Comparison of ENCODE assay signal across 18 cellular contexts in genomic region chr5:107917983-107918382, GRCh38.
DNase-seq lines count a peak whose midpoint lies in the region; ATAC-seq, FAIRE-seq and TF ChIP-seq lines count a peak whose summit lies in the region.
"Had no signal": no experiment of that assay in that cellular context is flagged by ENCODE, and none has a peak within 500 bp of the region (broad histone marks: within the 10 kb centered on the region; RNA-seq: fewer than 3 reads in every experiment).

No MANE protein-coding gene starts in this region.

- H3K9ac ChIP-seq in PC-3 (ENCODE audit: low read length), result no peak overlapping the region

- H4K20me1 ChIP-seq in PC-3 (ENCODE audit: low read length), result no peaks in the 10 kb centered on the region

- H3K27me3 ChIP-seq in PC-3 (ENCODE audit: low read length) (no peaks in the 10 kb centered on the region), foreskin keratinocyte (no peaks in the 10 kb centered on the region), adrenal gland (no peaks in the 10 kb centered on the region)
- H3K27me3 ChIP-seq: uterus had no signal

- DNase-seq in AG08395 (ENCODE audit: low spot score), result peak; percentile 23
- DNase-seq in EL, result peak; percentile 39
- DNase-seq in PC-3, result no peak
- DNase-seq in foreskin keratinocyte, result no peak
- no peak for DNase-seq in frontal cortex (ENCODE audit: low spot score in 2 of 2)
- DNase-seq in adrenal gland, result no peak
- no peak for DNase-seq in GM12891 (ENCODE audit: insufficient read length, low spot score)
- DNase-seq: anterior cingulate cortex; Caco-2; effector memory CD4-positive, alpha-beta T cell; GDM1; natural killer cell; NCI-H2029; NCI-H510A; stimulated activated CD8-positive, alpha-beta memory T cell treated with anti-CD3 and anti-CD28 coated beads, Interleukin-4, amount 100 ng/mL, for 48 hours; uterus had no signal

- CTCF ChIA-PET in PC-3 (lab: Charles Lee), result no interaction called here

- POLR2A ChIA-PET in PC-3 (lab: Charles Lee; ENCODE audit: unreplicated experiment), result no interaction called here

- no peaks in the 10 kb centered on the region for H3K79me2 ChIP-seq in PC-3 (ENCODE audit: low read length)

- TF ChIP-seq POLR2A in adrenal gland (IDR thresholded peaks at IDR 0.05) (no peak), GM12891 (IDR thresholded peaks at IDR 0.05; ENCODE audit: low read depth, low read length) (no peak)

- H3K4me1 ChIP-seq in PC-3 (ENCODE audit: insufficient read depth, low read length), result no peaks in the 10 kb centered on the region
- H3K4me1 ChIP-seq in foreskin keratinocyte, result no peaks in the 10 kb centered on the region
- no peaks in the 10 kb centered on the region for H3K4me1 ChIP-seq in adrenal gland (replicated peaks in 1 of 2)
- H3K4me1 ChIP-seq: Caco-2, uterus had no signal

- H3K36me3 ChIP-seq in PC-3 (ENCODE audit: low read depth, low read length) (no peaks in the 10 kb centered on the region), adrenal gland (replicated peaks in 1 of 2) (no peaks in the 10 kb centered on the region)
- H3K36me3 ChIP-seq: uterus had no signal

- H3K9me3 ChIP-seq in PC-3 (ENCODE audit: low read length) (no peaks in the 10 kb centered on the region), adrenal gland (replicated peaks in 1 of 3) (no peaks in the 10 kb centered on the region)
- H3K9me3 ChIP-seq: Caco-2, uterus had no signal

- WGBS in adrenal gland, 4 donors, result 81 to 86% (median 84%) methylated on average over 3 of the region's 3 CpGs

- no peaks in the 10 kb centered on the region for H3K9me2 ChIP-seq in PC-3 (replicated peaks; ENCODE audit: low read length)

- no peak overlapping the region for H3K4me2 ChIP-seq in PC-3 (ENCODE audit: low read length)

- FAIRE-seq in frontal cortex (lab: Jason Lieb, UNC) (no peak), GM12891 (lab: Jason Lieb, UNC) (no peak)

- intact Hi-C loops in PC-3 (cut with micrococcal nuclease), result no loop called here
- intact Hi-C loops in adrenal gland (cut with DNase I), result no loop called here

- ATAC-seq in PC-3 (peak; percentile 24; the same call in 1 of the 2 replicates), foreskin keratinocyte (peak; percentile 50), HG02588 (IDR thresholded peaks at IDR 0.05; ENCODE audit: unreplicated experiment) (no peak)
- ATAC-seq: activated T-helper 17 cell treated with anti-CD3 and anti-CD28 coated beads, Interleukin-2, amount 50 U/mL, for 72 hours; natural killer cell had no signal

- no peaks in the 10 kb centered on the region for H3F3A ChIP-seq in PC-3 (ENCODE audit: low read length, unreplicated experiment)

- H3K4me3 ChIP-seq in PC-3 (ENCODE audit: low read length) (no peak overlapping the region), adrenal gland (no peak overlapping the region)
- H3K4me3 ChIP-seq: uterus had no signal

- no peak overlapping the region for H2AFZ ChIP-seq in PC-3 (ENCODE audit: low read length)

- no TSS peak for BruUV-seq in PC-3 (replicated peaks; lab: Mats Ljungman, UMichigan)

- TF ChIP-seq CTCF in PC-3 (conservative IDR thresholded peaks at IDR 0.05; ENCODE audit: low read depth, low read length) (no peak), foreskin keratinocyte (conservative IDR thresholded peaks at IDR 0.05) (no peak), adrenal gland (IDR thresholded peaks at IDR 0.05) (no peak)

- H3K27ac ChIP-seq in PC-3 (ENCODE audit: low read length) (no peak overlapping the region), foreskin keratinocyte (no peak overlapping the region), adrenal gland (no peak overlapping the region)
- H3K27ac ChIP-seq: uterus had no signal

TF ChIP-seq in GM12891, 5 proteins besides CTCF, POLR2A, EP300 and RAD21:
- TF ChIP-seq SPI1 (IDR thresholded peaks at IDR 0.05; ENCODE audit: low read depth, low read length) (no peak), POU2F2 (IDR thresholded peaks at IDR 0.05; ENCODE audit: low read depth, low read length) (no peak), TAF1 (IDR thresholded peaks at IDR 0.05; ENCODE audit: low read depth, low read length) (no peak), POLR2AphosphoS5 (IDR thresholded peaks at IDR 0.05; ENCODE audit: low read depth, low read length) (no peak), PAX5 (IDR thresholded peaks at IDR 0.05; ENCODE audit: insufficient read depth, low read length, severe bottlenecking) (no peak)

Comparison
In these comparisons a context has a peak if more than half of its experiments do, and no peak if none do; other contexts are left out.
1. DNase-seq: peak in AG08395 (single experiment) and EL (single experiment); none in PC-3 (single experiment), foreskin keratinocyte (0 of 2), frontal cortex (0 of 2), adrenal gland (0 of 7) and GM12891 (single experiment).